ENCODE assay signal across 7 cellular contexts in genomic region chr1:84048820-84049219, GRCh38. TPM values are rescaled to one million over a fixed set of nuclear protein-coding genes. Genes with fewer than 3 reads are reported as not detected.
"Had no signal": no experiment of that assay in that cellular context is flagged by ENCODE, and none has a peak within 500 bp of the region (broad histone marks: within the 10 kb centered on the region; RNA-seq: fewer than 3 reads in every experiment).

No MANE protein-coding gene starts in this region.

- DNase-seq: GM23248, GOT3, H7, Kasumi-1, KG1 had no signal

- H2AFZ ChIP-seq: GM23248 had no signal

- H3K9me3 ChIP-seq: HAP-1 had no signal

- H3K4me1 ChIP-seq: HAP-1 had no signal

- H3K9ac ChIP-seq: GM23248 had no signal

- H3K36me3 ChIP-seq: HAP-1 had no signal

- H3K4me3 ChIP-seq: GM23248, HAP-1 had no signal

- H3K27ac ChIP-seq: GM23248 had no signal

RNA-seq across cellular contexts. Expression of gene TTLL7, which starts 49.9 kb away (rescaled TPM):
- polyA plus RNA-seq: IgD-negative memory B cell had no signal
